In genomic region chr10:129963831-129964501, GRCh38 we compare ENCODE assay signal across 9 cellular contexts. TPM values are rescaled to one million over a fixed set of nuclear protein-coding genes. Genes with fewer than 3 reads are reported as not detected.
DNase-seq lines count a peak whose midpoint lies in the region; ATAC-seq and TF ChIP-seq lines count a peak whose summit lies in the region.
"Had no signal": no experiment of that assay in that cellular context is flagged by ENCODE, and none has a peak within 500 bp of the region (broad histone marks: within the 10 kb centered on the region; RNA-seq: fewer than 3 reads in every experiment).

EBF3 (minus strand) TSS chr10:129964274; CDS start chr10:129963768, 506 bp downstream.

- peak; percentile 59 to 81 for DNase-seq in Caco-2
- DNase-seq in LNCaP clone FGC (ENCODE audit: low read depth), result no peak
- peak; percentile 18 for DNase-seq in activated T-cell treated with anti-CD3 and anti-CD28 coated beads for 4 hours
- peak; percentile 50 for DNase-seq in fibroblast of gingiva (ENCODE audit: low read depth)
- peak; percentile 53 for DNase-seq in natural killer cell
- DNase-seq in vagina (ENCODE audit: extremely low spot score in 2 of 2), result peak; percentile 61 to 77
- DNase-seq in GDM1 (lab: John Stamatoyannopoulos, UW), result no peak

- ATAC-seq in natural killer cell (peak; percentile 76 to 88 (median 84)), HG03521 (IDR thresholded peaks at IDR 0.05; ENCODE audit: unreplicated experiment) (no peak)

- intact Hi-C loops in Caco-2 (cut with micrococcal nuclease; ENCODE audit: unreplicated experiment) (loop anchor here (2.0 to 10.0 kb wide), 2 partner anchors 499 to 933 kb away; partner anchors contain the start of gene MGMT), natural killer cell (cut with micrococcal nuclease) (no loop called here), vagina (cut with DNase I) (loop anchor here (5.0 to 10.0 kb wide), 2 partner anchors 269 to 867 kb away; no protein-coding TSS in a partner anchor)

- peak within 1 kb of the TSS; percentile 74 for H3K4me3 Mint-ChIP-seq in Caco-2 (ENCODE audit: unreplicated experiment)
- H3K4me3 Mint-ChIP-seq in natural killer cell, result peak within 1 kb of the TSS; percentile 90

- POLR2A ChIA-PET in Caco-2 (lab: Charles Lee), result no interaction called here

- H3K27me3 ChIP-seq in Caco-2 (replicated peaks; ENCODE audit: control insufficient read depth, insufficient read depth, low read length) (peaks cover 4% of the 10 kb centered on the region; the same call in 1 of the 2 replicates), vagina (peaks cover 27% of the 10 kb centered on the region)

- TF ChIP-seq CTCF in Caco-2 (IDR thresholded peaks at IDR 0.05; ENCODE audit: insufficient read depth in 1 of 2, low read depth in 1 of 2, low read length in 1 of 2, severe bottlenecking in 1 of 2, unreplicated experiment in 1 of 2), result no peak
- no peak for TF ChIP-seq CTCF in LNCaP clone FGC (IDR thresholded peaks at IDR 0.05; ENCODE audit: control insufficient read depth, extremely low read depth, insufficient read depth)
- TF ChIP-seq CTCF in natural killer cell (IDR thresholded peaks at IDR 0.05), result no peak
- TF ChIP-seq CTCF in vagina (IDR thresholded peaks at IDR 0.05), result no peak

- H3K9me3 ChIP-seq in Caco-2 (no peaks in the 10 kb centered on the region), vagina (no peaks in the 10 kb centered on the region)

- peak within 1 kb of the TSS; percentile 69 for H3K27ac ChIP-seq in vagina
- H3K27ac ChIP-seq: KMS-11 had no signal

- CTCF ChIA-PET in Caco-2 (lab: Charles Lee), result no interaction called here

- peaks cover 16% of the 10 kb centered on the region; the same call in 1 of the 2 replicates for H3K4me1 ChIP-seq in Caco-2
- peaks cover 28% of the 10 kb centered on the region for H3K4me1 ChIP-seq in vagina

- peak in 1 of 2 donors; percentile 39 for TF ChIP-seq POLR2A in vagina (IDR thresholded peaks at IDR 0.05)

- H3K36me3 ChIP-seq in Caco-2 (ENCODE audit: control insufficient read depth, insufficient read depth, low read length), result no peaks in the 10 kb centered on the region
- H3K36me3 ChIP-seq in vagina, result no peaks in the 10 kb centered on the region

- BruUV-seq in Caco-2 (replicated peaks; lab: Mats Ljungman, UMichigan), result no TSS peak

- H3K4me3 ChIP-seq in Caco-2 (ENCODE audit: low read depth, low read length), result peak within 1 kb of the TSS; percentile 56
- H3K4me3 ChIP-seq in LNCaP clone FGC (ENCODE audit: low read depth, low read length), result peak within 1 kb of the TSS; percentile 51
- peak within 1 kb of the TSS; percentile 49 to 76 for H3K4me3 ChIP-seq in vagina

- no peaks in the 10 kb centered on the region for H3K9me3 Mint-ChIP-seq in Caco-2 (ENCODE audit: unreplicated experiment)
- no peaks in the 10 kb centered on the region for H3K9me3 Mint-ChIP-seq in natural killer cell

- H3K27me3 Mint-ChIP-seq in Caco-2 (ENCODE audit: insufficient read depth, unreplicated experiment) (peaks cover 33% of the 10 kb centered on the region), natural killer cell (ENCODE audit: low read depth in 2 of 2) (peaks cover 45 to 46% of the 10 kb centered on the region in 2 donors)

- H3K4me1 Mint-ChIP-seq in Caco-2 (ENCODE audit: low read depth, unreplicated experiment) (no peaks in the 10 kb centered on the region), natural killer cell (peaks cover 19 to 21% of the 10 kb centered on the region in 2 donors)

- H3K36me3 Mint-ChIP-seq in Caco-2 (ENCODE audit: insufficient read depth, unreplicated experiment) (no peaks in the 10 kb centered on the region), natural killer cell (peaks cover 13% of the 10 kb centered on the region)

- H3K27ac Mint-ChIP-seq in Caco-2 (ENCODE audit: unreplicated experiment), result no peak within 1 kb of the TSS
- H3K27ac Mint-ChIP-seq in natural killer cell, result peak within 1 kb of the TSS in 1 of 2 donors; percentile 47

RNA-seq across cellular contexts. Expression of gene EBF3, which starts in this region (rescaled TPM):
- total RNA-seq in Caco-2 (2022) (0.63 and 0.79 TPM in 2 replicates), natural killer cell (not detected), vagina (10.6 TPM)

Comparison
In these comparisons a context has a peak if more than half of its experiments do, and no peak if none do; other contexts are left out.
1. Peak in DNase-seq and H3K4me3 ChIP-seq in Caco-2; RNA of the gene not detected or under 1 TPM.
2. Peak in DNase-seq and ATAC-seq in natural killer cell; RNA of the gene not detected or under 1 TPM.
3. DNase-seq: peak in activated T-cell treated with anti-CD3 and anti-CD28 coated beads for 4 hours (single experiment), fibroblast of gingiva (single experiment) and vagina (2 of 2); none in LNCaP clone FGC (single experiment) and GDM1 (single experiment).
4. Peak in every context shown above with its lines, with median percentiles within 50 percentile points of each other: H3K4me3 ChIP-seq.